Comparison of ENCODE assay signal across 28 cellular contexts in the genomic region with DNA sequence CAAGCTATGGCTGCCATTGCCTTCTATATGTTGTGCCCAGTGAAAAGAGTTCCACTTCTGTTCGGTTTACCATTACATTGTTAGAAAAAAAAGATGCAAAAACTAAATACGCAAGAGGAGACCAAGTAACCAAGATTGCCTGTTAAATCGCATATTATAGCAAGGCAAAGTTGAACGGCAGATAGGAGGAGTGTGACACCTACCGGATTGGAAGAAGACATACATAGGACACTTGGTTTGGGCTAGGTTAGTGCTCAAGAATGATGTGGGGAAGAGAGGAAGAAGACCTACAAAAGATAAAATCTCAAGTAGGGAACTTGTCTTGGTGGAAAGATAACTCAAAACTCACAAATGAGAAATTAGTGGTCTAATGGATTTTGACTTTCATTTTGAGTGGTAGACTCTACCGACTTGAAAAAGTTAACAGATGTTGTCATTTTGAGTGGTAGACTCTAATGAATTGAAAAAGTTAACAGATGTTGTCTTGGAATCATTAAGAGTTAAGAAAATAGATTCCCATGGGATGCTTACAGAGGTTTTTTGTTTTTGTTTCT.
DNase-seq lines count a peak whose midpoint lies in the region; ATAC-seq and TF ChIP-seq lines count a peak whose summit lies in the region.
"Had no signal": no experiment of that assay in that cellular context is flagged by ENCODE, and none has a peak within 500 bp of the region (broad histone marks: within the 10 kb centered on the region; RNA-seq: fewer than 3 reads in every experiment).

No MANE protein-coding gene starts in this region.

- TF ChIP-seq EP300 in SK-N-SH (IDR thresholded peaks at IDR 0.05; ENCODE audit: borderline replicate concordance in 1 of 2, low read depth in 1 of 2, low read length in 1 of 2): no peak

- H3K4me3 ChIP-seq in AG09309 (ENCODE audit: control insufficient read depth, low read depth, low read length) (no peak overlapping the region), GM23338 (no peak overlapping the region), SK-N-SH (ENCODE audit: low read depth in 2 of 2, low read length in 1 of 2) (no peak overlapping the region)
- H3K4me3 ChIP-seq: BLaER1, GM23248, pancreas, stomach, thyroid gland had no signal

- no peaks in the 10 kb centered on the region for H3K9me3 ChIP-seq in SK-N-SH
- H3K9me3 ChIP-seq: BLaER1, Caco-2, pancreas, stomach, thyroid gland had no signal

- H3K4me1 ChIP-seq in GM23338 (ENCODE audit: insufficient read depth) (no peaks in the 10 kb centered on the region), SK-N-SH (ENCODE audit: control insufficient read depth in 1 of 2, insufficient read depth in 2 of 2, low read depth in 1 of 2, low read length in 1 of 2) (no peaks in the 10 kb centered on the region)
- H3K4me1 ChIP-seq: Caco-2, pancreas, stomach had no signal

- intact Hi-C loops in left ventricle myocardium superior (cut with micrococcal nuclease): no loop called here

- H3K4me3 Mint-ChIP-seq in GM23338: no peak overlapping the region
- H3K4me3 Mint-ChIP-seq: activated T-cell treated with anti-CD3 and anti-CD28 coated beads, Interleukin-2, amount 50 U/mL, for 4 hours; neural crest cell had no signal

- no peaks in the 10 kb centered on the region for H3K27me3 Mint-ChIP-seq in GM23338 (ENCODE audit: insufficient read depth, low read depth, poor library complexity)

- TF ChIP-seq CTCF in AG09309 (IDR thresholded peaks at IDR 0.05; ENCODE audit: control insufficient read depth, insufficient read depth, low read depth, low read length, missing control alignments) (peak; percentile 9), GM23338 (conservative IDR thresholded peaks at IDR 0.05; ENCODE audit: low read depth in 2 of 2) (peak; percentile 12 to 34; a peak in 2 of 4 replicates), SK-N-SH (IDR thresholded peaks at IDR 0.05) (peak; percentile 53)

- H3K9me3 Mint-ChIP-seq in GM23338: no peaks in the 10 kb centered on the region
- H3K9me3 Mint-ChIP-seq: activated T-cell treated with anti-CD3 and anti-CD28 coated beads, Interleukin-2, amount 50 U/mL, for 4 hours had no signal

- TF ChIP-seq RAD21 in SK-N-SH (IDR thresholded peaks at IDR 0.05; ENCODE audit: low read length): peak; percentile 61

- peaks cover 6% of the 10 kb centered on the region; the same call in 2 of the 3 replicates for H3K4me1 Mint-ChIP-seq in GM23338
- H3K4me1 Mint-ChIP-seq: neural crest cell had no signal

- DNase-seq in AG09309 (ENCODE audit: low read depth) (no peak), GM23338 (ENCODE audit: low spot score) (no peak), NCI-H2227 treated with DMSO at 0.1 percent for 48 hours (lab: John Stamatoyannopoulos, UW) (peak; percentile 2), SK-N-SH (peak; percentile 15), NCI-H2196 (lab: John Stamatoyannopoulos, UW; ENCODE audit: unreplicated experiment) (no peak), left ventricle myocardium superior (no peak)
- no peak for DNase-seq in activated CD8-positive, alpha-beta memory T cell treated with anti-CD3 and anti-CD28 coated beads for 24 hours
- DNase-seq: ACHN; activated CD4-positive, alpha-beta T cell treated with anti-CD3 and anti-CD28 coated beads for 48 hours; activated naive CD4-positive, alpha-beta T cell; activated T-cell treated with anti-CD3 and anti-CD28 coated beads, Interleukin-2, amount 50 U/mL, for 4 hours; Caco-2; DND-41; GM23248; hippocampal formation; IMR-90; left cardiac atrium; NCI-H1105; NCI-H2081; pancreas; retina; stimulated activated CD8-positive, alpha-beta memory T cell treated with anti-CD3 and anti-CD28 coated beads, Interleukin-4, amount 100 ng/mL, for 48 hours; stomach; T-helper 9 cell; thyroid gland; WERI-Rb-1 had no signal

- H3F3A ChIP-seq in GM23338 (replicated peaks; ENCODE audit: low read depth): no peaks in the 10 kb centered on the region
- H3F3A ChIP-seq in SK-N-SH (replicated peaks; ENCODE audit: insufficient read depth): no peaks in the 10 kb centered on the region

- H2AFZ ChIP-seq in GM23338 (no peak overlapping the region), SK-N-SH (ENCODE audit: low read depth) (no peak overlapping the region)
- H2AFZ ChIP-seq: GM23248 had no signal

- WGBS in SK-N-SH (ENCODE audit: low lambda C conversion rate): 5% methylated on average over 6 of the region's 6 CpGs

- CTCF ChIA-PET in SK-N-SH (lab: Yijun Ruan, JAX): no interaction called here

- ATAC-seq in GM23338 (no peak), left ventricle myocardium superior (no peak)
- ATAC-seq: activated T-cell treated with anti-CD3 and anti-CD28 coated beads, Interleukin-2, amount 50 U/mL, for 4 hours; left cardiac atrium had no signal

- no peak overlapping the region for H3K27ac Mint-ChIP-seq in GM23338

- H3K79me2 ChIP-seq in GM23338 (replicated peaks; ENCODE audit: insufficient read depth) (no peaks in the 10 kb centered on the region), SK-N-SH (ENCODE audit: insufficient read depth) (no peaks in the 10 kb centered on the region)

- H3K4me2 ChIP-seq in GM23338 (no peak overlapping the region), SK-N-SH (peak overlapping the region; percentile 26; the same call in 1 of the 2 replicates)
- H3K4me2 ChIP-seq: BLaER1 had no signal

- H4K20me1 ChIP-seq in GM23338 (replicated peaks; ENCODE audit: insufficient read depth) (no peaks in the 10 kb centered on the region), SK-N-SH (ENCODE audit: insufficient read depth) (no peaks in the 10 kb centered on the region)
- H4K20me1 ChIP-seq: BLaER1 had no signal

- no peak overlapping the region for H3K9ac ChIP-seq in SK-N-SH
- H3K9ac ChIP-seq: BLaER1, GM23248 had no signal

- POLR2A ChIA-PET in SK-N-SH (lab: Yijun Ruan, JAX): no interaction called here

- no peaks in the 10 kb centered on the region for H3K36me3 ChIP-seq in GM23338 (ENCODE audit: insufficient read depth)
- H3K36me3 ChIP-seq in SK-N-SH (replicated peaks in 1 of 2; ENCODE audit: control insufficient read depth in 1 of 2, insufficient read depth in 2 of 2, low read length in 1 of 2): no peaks in the 10 kb centered on the region
- H3K36me3 ChIP-seq: BLaER1, pancreas, stomach, thyroid gland, WERI-Rb-1 had no signal

- no peaks in the 10 kb centered on the region for H3K36me3 Mint-ChIP-seq in GM23338 (ENCODE audit: low read depth)

- H3K9me2 ChIP-seq in GM23338 (ENCODE audit: insufficient read depth): peaks cover 7% of the 10 kb centered on the region
- no peaks in the 10 kb centered on the region for H3K9me2 ChIP-seq in SK-N-SH

- H3K27me3 ChIP-seq in GM23338 (ENCODE audit: insufficient read depth): no peaks in the 10 kb centered on the region
- H3K27me3 ChIP-seq in SK-N-SH (ENCODE audit: insufficient read depth): no peaks in the 10 kb centered on the region
- H3K27me3 ChIP-seq: BLaER1, thyroid gland had no signal

- H3K27ac ChIP-seq in GM23338 (ENCODE audit: low read depth) (no peak overlapping the region), SK-N-SH (ENCODE audit: low read depth in 2 of 2, low read length in 1 of 2) (no peak overlapping the region)
- H3K27ac ChIP-seq: BLaER1, GM23248, pancreas, stomach, thyroid gland, WERI-Rb-1 had no signal

TF ChIP-seq in GM23338, 12 proteins besides CTCF, POLR2A, EP300 and RAD21 (continues in another document):
- TF ChIP-seq ZNF331 (CRISPR knock-in tag; IDR thresholded peaks at IDR 0.05; ENCODE audit: low read depth): no peak
- no peak for TF ChIP-seq CREB1 (CRISPR knock-in tag; IDR thresholded peaks at IDR 0.05; ENCODE audit: low read depth)

TF ChIP-seq in SK-N-SH, 30 proteins besides CTCF, POLR2A, EP300 and RAD21:
- TF ChIP-seq CHD2 (IDR thresholded peaks at IDR 0.05; ENCODE audit: low read length, partially characterized antibody) (no peak), MXI1 (IDR thresholded peaks at IDR 0.05; ENCODE audit: low read depth, low read length) (no peak), NRF1 (IDR thresholded peaks at IDR 0.05; ENCODE audit: low read depth, low read length) (no peak), SMC3 (IDR thresholded peaks at IDR 0.05; ENCODE audit: low read depth, low read length) (0 out of 2 replicates have a peak, but pooled peaks have one; percentile 8), RCOR1 (IDR thresholded peaks at IDR 0.05; ENCODE audit: low read length) (no peak), JUND (IDR thresholded peaks at IDR 0.05) (no peak)

Comparison
In these comparisons a context has a peak if more than half of its experiments do, and no peak if none do; other contexts are left out.
1. DNase-seq: peak in NCI-H2227 treated with DMSO at 0.1 percent for 48 hours (single experiment) and SK-N-SH (single experiment); none in AG09309 (single experiment), GM23338 (single experiment), NCI-H2196 (single experiment), activated CD8-positive, alpha-beta memory T cell treated with anti-CD3 and anti-CD28 coated beads for 24 hours (single experiment) and left ventricle myocardium superior (single experiment).
2. Peak in every context shown above with its lines, with median percentiles within 50 percentile points of each other: CTCF ChIP-seq.